9 cellular contexts compared by ENCODE assay signal in genomic region chrX:7110821-7111276, GRCh38. TPM values are rescaled to one million over a fixed set of nuclear protein-coding genes. Genes with fewer than 3 reads are reported as not detected.
DNase-seq lines count a peak whose midpoint lies in the region; ATAC-seq and TF ChIP-seq lines count a peak whose summit lies in the region.
"Had no signal": no experiment of that assay in that cellular context is flagged by ENCODE, and none has a peak within 500 bp of the region (broad histone marks: within the 10 kb centered on the region; RNA-seq: fewer than 3 reads in every experiment).

No MANE protein-coding gene starts in this region.

- H3K4me1 ChIP-seq in mesenchymal stem cell (ENCODE audit: control insufficient read depth, insufficient read depth, low read depth, low read length) (peaks cover 4% of the 10 kb centered on the region), testis (no peaks in the 10 kb centered on the region)

- peak overlapping the region; percentile 64 for H2BK120ac ChIP-seq in mesenchymal stem cell (ENCODE audit: low read depth, low read length)

- no peak overlapping the region for H2AK5ac ChIP-seq in mesenchymal stem cell (ENCODE audit: low read length, severe bottlenecking)

- H2BK15ac ChIP-seq in mesenchymal stem cell (ENCODE audit: low read depth, poor library complexity, severe bottlenecking), result no peak overlapping the region

- no peaks in the 10 kb centered on the region for H3K27me3 Mint-ChIP-seq in activated T-cell treated with anti-CD3 and anti-CD28 coated beads, Interleukin-2, amount 50 U/mL, for 72 hours (ENCODE audit: low read depth)

- intact Hi-C loops in testis (cut with DNase I; ENCODE audit: low total_unique reads), result no loop called here

- H3K4me3 ChIP-seq in mesenchymal stem cell (ENCODE audit: insufficient read depth in 1 of 2, low read depth in 1 of 2, low read length in 2 of 2) (no peak overlapping the region), testis (no peak overlapping the region)

- no peak overlapping the region for H2BK12ac ChIP-seq in mesenchymal stem cell (ENCODE audit: low read length in 2 of 2)

- no peaks in the 10 kb centered on the region for H3K27me3 ChIP-seq in mesenchymal stem cell (ENCODE audit: control insufficient read depth in 1 of 2, insufficient read depth in 1 of 2, low read length in 2 of 2)
- H3K27me3 ChIP-seq in testis, result no peaks in the 10 kb centered on the region

- peaks cover 2 to 5% of the 10 kb centered on the region in 2 donors for H3K36me3 Mint-ChIP-seq in activated T-cell treated with anti-CD3 and anti-CD28 coated beads, Interleukin-2, amount 50 U/mL, for 72 hours (ENCODE audit: insufficient read depth in 2 of 2)

- H3K18ac ChIP-seq in mesenchymal stem cell (ENCODE audit: low read depth in 1 of 2, low read length in 2 of 2), result peak overlapping the region in 1 of 2 experiments; percentile 11

- peak; percentile 67 for DNase-seq in NCI-H69 (lab: John Stamatoyannopoulos, UW)
- no peak for DNase-seq in mesenchymal stem cell
- DNase-seq in caudate nucleus (lab: John Stamatoyannopoulos, UW), result no peak
- no peak for DNase-seq in pons (ENCODE audit: low spot score)
- DNase-seq in activated T-cell treated with anti-CD3 and anti-CD28 coated beads, Interleukin-2, amount 50 U/mL, for 72 hours, result no peak
- no peak for DNase-seq in testis
- DNase-seq: SHP77 had no signal

- peaks cover 0 to 3% of the 10 kb centered on the region in 2 experiments for H3K36me3 ChIP-seq in mesenchymal stem cell (ENCODE audit: control insufficient read depth in 1 of 2, insufficient read depth in 2 of 2, low read depth in 1 of 2, low read length in 2 of 2)
- H3K36me3 ChIP-seq in testis (ENCODE audit: low read depth, missing control alignments), result no peaks in the 10 kb centered on the region

- H3K79me1 ChIP-seq in mesenchymal stem cell (replicated peaks; ENCODE audit: low read length, poor library complexity, severe bottlenecking), result peaks cover 12% of the 10 kb centered on the region

- no peak overlapping the region for H2BK5ac ChIP-seq in mesenchymal stem cell (ENCODE audit: low read depth, low read length, poor library complexity, severe bottlenecking)

- no peak for TF ChIP-seq POLR2A in testis (IDR thresholded peaks at IDR 0.05)

- no peak overlapping the region for H3K9ac ChIP-seq in mesenchymal stem cell (ENCODE audit: low read length)

- H3K9me3 Mint-ChIP-seq in activated T-cell treated with anti-CD3 and anti-CD28 coated beads, Interleukin-2, amount 50 U/mL, for 72 hours, result no peaks in the 10 kb centered on the region

- H3K4ac ChIP-seq in mesenchymal stem cell (ENCODE audit: low read depth in 1 of 2, low read length in 2 of 2), result no peak overlapping the region

- H3K23ac ChIP-seq in mesenchymal stem cell (ENCODE audit: low read length in 2 of 2), result no peak overlapping the region

- ATAC-seq in GM18907 (IDR thresholded peaks at IDR 0.05; ENCODE audit: unreplicated experiment) (peak; percentile 54), HG02678 (IDR thresholded peaks at IDR 0.05; ENCODE audit: unreplicated experiment) (peak; percentile 46)
- no peak for ATAC-seq in activated T-cell treated with anti-CD3 and anti-CD28 coated beads, Interleukin-2, amount 50 U/mL, for 72 hours (replicated peaks in 1 of 2)

- TF ChIP-seq CTCF in testis (IDR thresholded peaks at IDR 0.05), result no peak

- no peak overlapping the region for H3K27ac Mint-ChIP-seq in activated T-cell treated with anti-CD3 and anti-CD28 coated beads, Interleukin-2, amount 50 U/mL, for 72 hours

- no peak overlapping the region for H3K4me3 Mint-ChIP-seq in activated T-cell treated with anti-CD3 and anti-CD28 coated beads, Interleukin-2, amount 50 U/mL, for 72 hours

- H3K27ac ChIP-seq in mesenchymal stem cell (ENCODE audit: low read length, poor library complexity, severe bottlenecking) (no peak overlapping the region), caudate nucleus (ENCODE audit: low read depth, low read length) (no peak overlapping the region), testis (no peak overlapping the region)

- 6% methylated on average over 2 of the region's 5 CpGs for WGBS in mesenchymal stem cell
- 68 to 82% methylated on average over 4 to 5 of the region's 5 CpGs for WGBS in testis, 2 donors

- H4K91ac ChIP-seq in mesenchymal stem cell (ENCODE audit: low read length), result no peak overlapping the region

- no peak overlapping the region for H4K8ac ChIP-seq in mesenchymal stem cell (ENCODE audit: low read length)

- no peak overlapping the region for H3K4me2 ChIP-seq in mesenchymal stem cell (ENCODE audit: low read length, poor library complexity, severe bottlenecking)

- H3K9me3 ChIP-seq in mesenchymal stem cell (ENCODE audit: control insufficient read depth, low read length), result no peaks in the 10 kb centered on the region
- H3K9me3 ChIP-seq in testis, result no peaks in the 10 kb centered on the region

- no peak overlapping the region for H3K14ac ChIP-seq in mesenchymal stem cell (ENCODE audit: low read length in 2 of 2)

- peaks cover 31% of the 10 kb centered on the region for H3K4me1 Mint-ChIP-seq in activated T-cell treated with anti-CD3 and anti-CD28 coated beads, Interleukin-2, amount 50 U/mL, for 72 hours (ENCODE audit: low read depth)

- no peak overlapping the region for H2AFZ ChIP-seq in mesenchymal stem cell (ENCODE audit: low read depth, low read length)

RNA-seq across cellular contexts. Expression of gene STS, which starts 36.7 kb away (rescaled TPM):
- polyA plus RNA-seq in mesenchymal stem cell (2013, experiment 1 of 2), result 5.6 TPM
- polyA plus RNA-seq in mesenchymal stem cell (2013, experiment 2 of 2), result 5.6 TPM
- 1 to 10 TPM in 1 of 2 donors, under 1 TPM in 1; 0.53 to 1.0 TPM for total RNA-seq in activated T-cell treated with anti-CD3 and anti-CD28 coated beads, Interleukin-2, amount 50 U/mL, for 72 hours
- 1 to 10 TPM; 3.5 to 5.0 TPM for total RNA-seq in testis
- 4.6 TPM for polyA plus RNA-seq in testis (ENCODE audit: insufficient read depth, low read depth, low replicate concordance)

RNA-seq across cellular contexts. Expression of gene PUDP, which starts 37.1 kb away (rescaled TPM):
- 19.7 TPM for polyA plus RNA-seq in mesenchymal stem cell (2013, experiment 1 of 2)
- polyA plus RNA-seq in mesenchymal stem cell (2013, experiment 2 of 2), result 19.9 TPM
- 10 to 100 TPM; 13.2 to 22.3 TPM for total RNA-seq in activated T-cell treated with anti-CD3 and anti-CD28 coated beads, Interleukin-2, amount 50 U/mL, for 72 hours
- 10 to 100 TPM; 10.2 to 15.5 TPM for total RNA-seq in testis
- 8.8 TPM for polyA plus RNA-seq in testis (ENCODE audit: insufficient read depth, low read depth, low replicate concordance)

Comparison
In these comparisons a context has a peak if more than half of its experiments do, and no peak if none do; other contexts are left out.
1. ATAC-seq: peak in GM18907 (single experiment) and HG02678 (single experiment); none in activated T-cell treated with anti-CD3 and anti-CD28 coated beads, Interleukin-2, amount 50 U/mL, for 72 hours (0 of 2).